1 cellular context compared by ENCODE assay signal in genomic region chr17:71301063-71301462, GRCh38.
TF ChIP-seq lines count a peak whose summit lies in the region.

No MANE protein-coding gene starts in this region.

TF ChIP-seq in HepG2, 621 proteins besides CTCF, POLR2A, EP300 and RAD21 (continued from another document):
- no peak for TF ChIP-seq GMEB1 (CRISPR knock-in tag; IDR thresholded peaks at IDR 0.05; ENCODE audit: borderline replicate concordance)
- TF ChIP-seq SP2 (CRISPR knock-in tag; IDR thresholded peaks at IDR 0.05): no peak
- no peak for TF ChIP-seq RNF219 (CRISPR knock-in tag; IDR thresholded peaks at IDR 0.05)
- peak; percentile 41; the same call in 1 of the 2 replicates for TF ChIP-seq FOXK2 (IDR thresholded peaks at IDR 0.05)
- no peak for TF ChIP-seq GPN1 (CRISPR knock-in tag; IDR thresholded peaks at IDR 0.05; ENCODE audit: borderline replicate concordance)
- no peak for TF ChIP-seq FUBP1 (CRISPR knock-in tag; IDR thresholded peaks at IDR 0.05; ENCODE audit: borderline replicate concordance)
- 0 out of 2 replicates have a peak, but pooled peaks have one; percentile 62 for TF ChIP-seq PLRG1 (conservative IDR thresholded peaks at IDR 0.05)
